Comparison of ENCODE assay signal across 24 cellular contexts in genomic region chr4:81601270-81601694, GRCh38.
DNase-seq lines count a peak whose midpoint lies in the region; ATAC-seq and TF ChIP-seq lines count a peak whose summit lies in the region.
"Had no signal": no experiment of that assay in that cellular context is flagged by ENCODE, and none has a peak within 500 bp of the region (broad histone marks: within the 10 kb centered on the region; RNA-seq: fewer than 3 reads in every experiment).

No MANE protein-coding gene starts in this region.

- H3K4me3 ChIP-seq in GM23338 (no peak overlapping the region), cardiac fibroblast (replicated peaks in 1 of 2; ENCODE audit: low read depth in 2 of 2, low read length in 2 of 2) (no peak overlapping the region), heart left ventricle (peak overlapping the region in 1 of 12 donors; percentile 28)
- H3K4me3 ChIP-seq: lower lobe of right lung, PC-9, uterus had no signal

- H3F3A ChIP-seq in GM23338 (replicated peaks; ENCODE audit: low read depth): no peaks in the 10 kb centered on the region

- H3K36me3 Mint-ChIP-seq in GM23338 (ENCODE audit: low read depth) (no peaks in the 10 kb centered on the region), nephron progenitor cell (ENCODE audit: low read depth) (no peaks in the 10 kb centered on the region)
- no peaks in the 10 kb centered on the region for H3K36me3 Mint-ChIP-seq in activated naive CD8-positive, alpha-beta T cell treated with anti-CD3 and anti-CD28 coated beads for 36 hours
- H3K36me3 Mint-ChIP-seq: immature natural killer cell, naive B cell had no signal

- peaks cover 22% of the 10 kb centered on the region for H3K4me1 Mint-ChIP-seq in GM23338
- H3K4me1 Mint-ChIP-seq in nephron progenitor cell: peaks cover 64% of the 10 kb centered on the region
- H3K4me1 Mint-ChIP-seq in activated naive CD8-positive, alpha-beta T cell treated with anti-CD3 and anti-CD28 coated beads for 36 hours: peaks cover 9% of the 10 kb centered on the region
- H3K4me1 Mint-ChIP-seq: immature natural killer cell had no signal

- ATAC-seq in GM23338: peak; percentile 57
- peak in 3 of 4 donors; percentile 21 to 48 (median 37) for ATAC-seq in heart left ventricle
- no peak for ATAC-seq in HG02973 (IDR thresholded peaks at IDR 0.05; ENCODE audit: unreplicated experiment)
- ATAC-seq: activated CD8-positive, alpha-beta T cell treated with anti-CD3 and anti-CD28 coated beads for 36 hours; HCT116 had no signal

- H3K27me3 ChIP-seq in GM23338 (ENCODE audit: insufficient read depth) (no peaks in the 10 kb centered on the region), heart left ventricle (no peaks in the 10 kb centered on the region)
- H3K27me3 ChIP-seq: uterus had no signal

- H3K27ac Mint-ChIP-seq in GM23338 (no peak overlapping the region), nephron progenitor cell (peak overlapping the region; percentile 95)
- H3K27ac Mint-ChIP-seq in activated naive CD8-positive, alpha-beta T cell treated with anti-CD3 and anti-CD28 coated beads for 36 hours: no peak overlapping the region
- H3K27ac Mint-ChIP-seq: activated CD8-positive, alpha-beta T cell treated with anti-CD3 and anti-CD28 coated beads for 36 hours; immature natural killer cell had no signal

- H3K4me2 ChIP-seq in GM23338: no peak overlapping the region
- H3K4me2 ChIP-seq: PC-9 had no signal

- H2AFZ ChIP-seq in GM23338: no peak overlapping the region
- H2AFZ ChIP-seq: PC-9 had no signal

- no peaks in the 10 kb centered on the region for H3K36me3 ChIP-seq in GM23338 (ENCODE audit: insufficient read depth)
- no peaks in the 10 kb centered on the region for H3K36me3 ChIP-seq in heart left ventricle
- H3K36me3 ChIP-seq: lower lobe of right lung, uterus had no signal

- TF ChIP-seq CTCF in GM23338 (conservative IDR thresholded peaks at IDR 0.05; ENCODE audit: low read depth in 2 of 2) (no peak), cardiac fibroblast (IDR thresholded peaks at IDR 0.05; ENCODE audit: low read depth, low read length) (no peak), heart left ventricle (IDR thresholded peaks at IDR 0.05) (no peak), nephron progenitor cell (IDR thresholded peaks at IDR 0.05) (no peak)

- H3K9me3 ChIP-seq in heart left ventricle: peaks cover 0 to 10% (median 0%) of the 10 kb centered on the region in 12 donors
- H3K9me3 ChIP-seq: uterus had no signal

- intact Hi-C loops in heart left ventricle (cut with DNase I): loop anchor here in 2 of 10 donors (5.0 to 10.0 kb wide), 2 partner anchors 126 to 129 kb away; partner anchors contain the start of gene RASGEF1B (in 2 of the 2)

- peaks cover 23% of the 10 kb centered on the region for H3K4me1 ChIP-seq in GM23338 (ENCODE audit: insufficient read depth)
- peaks cover 0 to 34% (median 11%) of the 10 kb centered on the region in 12 donors for H3K4me1 ChIP-seq in heart left ventricle
- H3K4me1 ChIP-seq: uterus had no signal

- no peaks in the 10 kb centered on the region for H3K9me2 ChIP-seq in GM23338 (ENCODE audit: insufficient read depth)

- H3K27me3 Mint-ChIP-seq in GM23338 (ENCODE audit: insufficient read depth, low read depth, poor library complexity): no peaks in the 10 kb centered on the region
- peaks cover 4% of the 10 kb centered on the region for H3K27me3 Mint-ChIP-seq in nephron progenitor cell (ENCODE audit: low read depth, poor library complexity)
- no peaks in the 10 kb centered on the region for H3K27me3 Mint-ChIP-seq in activated naive CD8-positive, alpha-beta T cell treated with anti-CD3 and anti-CD28 coated beads for 36 hours
- H3K27me3 Mint-ChIP-seq: activated CD8-positive, alpha-beta T cell treated with anti-CD3 and anti-CD28 coated beads for 36 hours; naive B cell had no signal

- H3K27ac ChIP-seq in GM23338 (ENCODE audit: low read depth): no peak overlapping the region
- H3K27ac ChIP-seq in heart left ventricle: peak overlapping the region in 4 of 12 donors; percentile 3 to 67 (median 63)
- H3K27ac ChIP-seq: lower lobe of right lung, PC-9 had no signal

- no peaks in the 10 kb centered on the region for H3K9me3 Mint-ChIP-seq in GM23338
- peaks cover 26% of the 10 kb centered on the region for H3K9me3 Mint-ChIP-seq in nephron progenitor cell
- no peaks in the 10 kb centered on the region for H3K9me3 Mint-ChIP-seq in activated naive CD8-positive, alpha-beta T cell treated with anti-CD3 and anti-CD28 coated beads for 36 hours
- H3K9me3 Mint-ChIP-seq: activated CD8-positive, alpha-beta T cell treated with anti-CD3 and anti-CD28 coated beads for 36 hours; immature natural killer cell had no signal

- no peaks in the 10 kb centered on the region for H4K20me1 ChIP-seq in GM23338 (replicated peaks; ENCODE audit: insufficient read depth)

- no peak overlapping the region for H3K4me3 Mint-ChIP-seq in GM23338
- peak overlapping the region; percentile 32 for H3K4me3 Mint-ChIP-seq in nephron progenitor cell
- H3K4me3 Mint-ChIP-seq in activated naive CD8-positive, alpha-beta T cell treated with anti-CD3 and anti-CD28 coated beads for 36 hours: no peak overlapping the region
- H3K4me3 Mint-ChIP-seq: activated CD8-positive, alpha-beta T cell treated with anti-CD3 and anti-CD28 coated beads for 36 hours; immature natural killer cell; naive B cell had no signal

- no peak for TF ChIP-seq POLR2A in heart left ventricle (IDR thresholded peaks at IDR 0.05)

- DNase-seq in GM23338 (ENCODE audit: low spot score) (no peak), cardiac fibroblast (ENCODE audit: low read depth in 2 of 2) (peak; percentile 7 to 88), heart left ventricle (no peak), nephron progenitor cell (no peak), LoVo (ENCODE audit: low spot score) (no peak), mesenteric fat pad (ENCODE audit: low spot score) (no peak)
- DNase-seq in activated naive CD8-positive, alpha-beta T cell treated with anti-CD3 and anti-CD28 coated beads for 36 hours: no peak
- DNase-seq: activated CD8-positive, alpha-beta T cell treated with anti-CD3 and anti-CD28 coated beads for 36 hours; activated naive CD4-positive, alpha-beta T cell; activated T-cell treated with anti-CD3 and anti-CD28 coated beads, Interleukin-2, amount 50 U/mL, for 1 hour; aorta; C1 segment of cervical spinal cord; DMS 273 treated with DMSO at 0.1 percent for 48 hours; GDM1; immature natural killer cell; lower lobe of right lung; naive B cell; NCI-H1436; NCI-H2171; PC-9; stimulated activated CD4-positive, alpha-beta T cell treated with anti-CD3 and anti-CD28 coated beads, Interleukin-4, amount 100 ng/mL, for 4 hours had no signal

- no peaks in the 10 kb centered on the region for H3K79me2 ChIP-seq in GM23338 (replicated peaks; ENCODE audit: insufficient read depth)

- 34 to 53% (median 41%) methylated on average over 3 of the region's 3 CpGs for WGBS in heart left ventricle, 4 donors

TF ChIP-seq in GM23338, 12 proteins besides CTCF, POLR2A, EP300 and RAD21 (continues in another document):
- TF ChIP-seq REST (IDR thresholded peaks at IDR 0.05; ENCODE audit: unreplicated experiment) (no peak), CREB1 (CRISPR knock-in tag; IDR thresholded peaks at IDR 0.05; ENCODE audit: low read depth) (no peak)

Comparison
In these comparisons a context has a peak if more than half of its experiments do, and no peak if none do; other contexts are left out.
1. DNase-seq: peak in cardiac fibroblast (2 of 2); none in GM23338 (single experiment), heart left ventricle (0 of 5), nephron progenitor cell (single experiment), LoVo (single experiment), mesenteric fat pad (single experiment) and activated naive CD8-positive, alpha-beta T cell treated with anti-CD3 and anti-CD28 coated beads for 36 hours (single experiment).